8 cellular contexts compared by ENCODE assay signal in genomic region chr12:9869307-9870161, GRCh38. TPM values are rescaled to one million over a fixed set of nuclear protein-coding genes. Genes with fewer than 3 reads are reported as not detected.
A peak's percentile ranks its signal among the peaks of the same experiment; 100 is the strongest.
DNase-seq lines count a peak whose midpoint lies in the region; ATAC-seq and TF ChIP-seq lines count a peak whose summit lies in the region.

Gene CLEC2B, minus strand, starts transcription at chr12:9869354.

- H3K9ac ChIP-seq in SK-N-SH, result no peak within 1 kb of the TSS

- peak within 1 kb of the TSS; percentile 31; the same call in 1 of the 2 replicates for H2AFZ ChIP-seq in SK-N-SH (ENCODE audit: low read depth)

- ATAC-seq in SK-N-SH treated with all-trans-retinoic acid at 6 μM for 48 hours, result no peak
- ATAC-seq in HG03558 (IDR thresholded peaks at IDR 0.05; ENCODE audit: extremely low read depth, unreplicated experiment), result peak; percentile 38
- peak; percentile 63 for ATAC-seq in activated B cell treated with CpG ODN at 0.5 μM for 24 hours (ENCODE audit: low read depth)

- no peak for TF ChIP-seq EP300 in SK-N-SH (IDR thresholded peaks at IDR 0.05; ENCODE audit: borderline replicate concordance in 1 of 2, low read depth in 1 of 2, low read length in 1 of 2)

- H3K27me3 Mint-ChIP-seq in activated B cell treated with CpG ODN at 0.5 μM for 24 hours, result peaks cover 2% of the 10 kb centered on the region
- peaks cover 3% of the 10 kb centered on the region for H3K27me3 Mint-ChIP-seq in osteocyte (ENCODE audit: unreplicated experiment)

- DNase-seq in SK-N-SH (no peak), activated B cell treated with CpG ODN at 0.5 μM for 24 hours (no peak), fibroblast of gingiva (ENCODE audit: low read depth) (peak; percentile 89), osteocyte (ENCODE audit: extremely low spot score, unreplicated experiment) (no peak), islet precursor cell (no peak), NCI-H82 treated with DMSO at 0.1 percent for 48 hours (lab: John Stamatoyannopoulos, UW; ENCODE audit: unreplicated experiment) (no peak)

- H3K4me3 Mint-ChIP-seq in activated B cell treated with CpG ODN at 0.5 μM for 24 hours, result peak within 1 kb of the TSS; percentile 95
- H3K4me3 Mint-ChIP-seq in osteocyte (ENCODE audit: unreplicated experiment), result peak within 1 kb of the TSS; percentile 36

- no peaks in the 10 kb centered on the region for H3K9me3 Mint-ChIP-seq in activated B cell treated with CpG ODN at 0.5 μM for 24 hours
- no peaks in the 10 kb centered on the region for H3K9me3 Mint-ChIP-seq in osteocyte (ENCODE audit: unreplicated experiment)

- peak within 1 kb of the TSS; percentile 98 for H3K27ac Mint-ChIP-seq in activated B cell treated with CpG ODN at 0.5 μM for 24 hours
- no peak within 1 kb of the TSS for H3K27ac Mint-ChIP-seq in osteocyte (ENCODE audit: unreplicated experiment)

- H3K4me1 ChIP-seq in SK-N-SH (ENCODE audit: control insufficient read depth in 1 of 2, insufficient read depth in 2 of 2, low read depth in 1 of 2, low read length in 1 of 2), result no peaks in the 10 kb centered on the region

- H3K36me3 Mint-ChIP-seq in activated B cell treated with CpG ODN at 0.5 μM for 24 hours (ENCODE audit: low read depth), result peaks cover 13% of the 10 kb centered on the region
- no peaks in the 10 kb centered on the region for H3K36me3 Mint-ChIP-seq in osteocyte (ENCODE audit: unreplicated experiment)

- peaks cover 37% of the 10 kb centered on the region for H3K4me1 Mint-ChIP-seq in activated B cell treated with CpG ODN at 0.5 μM for 24 hours
- peaks cover 4% of the 10 kb centered on the region for H3K4me1 Mint-ChIP-seq in osteocyte (ENCODE audit: unreplicated experiment)

- no peaks in the 10 kb centered on the region for H3K36me3 ChIP-seq in SK-N-SH (replicated peaks in 1 of 2; ENCODE audit: control insufficient read depth in 1 of 2, insufficient read depth in 2 of 2, low read length in 1 of 2)

- no peak for TF ChIP-seq CTCF in SK-N-SH (IDR thresholded peaks at IDR 0.05)
- TF ChIP-seq CTCF in activated B cell treated with CpG ODN at 0.5 μM for 24 hours (IDR thresholded peaks at IDR 0.05), result no peak
- no peak for TF ChIP-seq CTCF in osteocyte (IDR thresholded peaks at IDR 0.05)

- no peak for TF ChIP-seq RAD21 in SK-N-SH (IDR thresholded peaks at IDR 0.05; ENCODE audit: low read length)

- peak within 1 kb of the TSS; percentile 64 for H3K4me2 ChIP-seq in SK-N-SH

- no peaks in the 10 kb centered on the region for H3K9me2 ChIP-seq in SK-N-SH

- H3K4me3 ChIP-seq in SK-N-SH (ENCODE audit: low read depth in 2 of 2, low read length in 1 of 2), result peak within 1 kb of the TSS; percentile 37 to 38

- no peaks in the 10 kb centered on the region for H3K79me2 ChIP-seq in SK-N-SH (ENCODE audit: insufficient read depth)

- H3K27me3 ChIP-seq in SK-N-SH (ENCODE audit: insufficient read depth), result no peaks in the 10 kb centered on the region; the same call in 1 of the 2 replicates

- 3% methylated on average over 11 of the region's 11 CpGs for WGBS in SK-N-SH (ENCODE audit: low lambda C conversion rate)

- intact Hi-C loops in activated B cell treated with CpG ODN at 0.5 μM for 24 hours (cut with micrococcal nuclease), result loop anchor here (2.0 to 5.0 kb wide), 7 partner anchors 57 to 743 kb away; partner anchors contain the start of genes CD69 and MAGOHB

- H3K27ac ChIP-seq in SK-N-SH (ENCODE audit: low read depth in 2 of 2, low read length in 1 of 2), result no peak within 1 kb of the TSS

- no peaks in the 10 kb centered on the region for H3K9me3 ChIP-seq in SK-N-SH

- no peaks in the 10 kb centered on the region for H3F3A ChIP-seq in SK-N-SH (replicated peaks; ENCODE audit: insufficient read depth)

- CTCF ChIA-PET in SK-N-SH (lab: Yijun Ruan, JAX), result interaction anchor here (1.0 kb wide), 1 partner anchor 119 kb away, joined by 3 read pairs; no protein-coding TSS in a partner anchor
- CTCF ChIA-PET in activated B cell treated with CpG ODN at 0.5 μM for 24 hours (lab: Charles Lee), result interaction anchor here (1.3 to 2.0 kb wide), 2 partner anchors 55 to 120 kb away, joined by 5 read pairs; no protein-coding TSS in a partner anchor

- no peaks in the 10 kb centered on the region for H4K20me1 ChIP-seq in SK-N-SH (ENCODE audit: insufficient read depth)

- POLR2A ChIA-PET in SK-N-SH (lab: Yijun Ruan, JAX) (no interaction called here), activated B cell treated with CpG ODN at 0.5 μM for 24 hours (lab: Charles Lee) (interaction anchor here (1.0 to 3.9 kb wide), 3 partner anchors 111 to 495 kb away, joined by 4 to 16 read pairs (median 8); partner anchors contain the start of gene CLEC2D)

TF ChIP-seq in SK-N-SH, 30 proteins besides CTCF, POLR2A, EP300 and RAD21:
- TF ChIP-seq USF2 (IDR thresholded peaks at IDR 0.05; ENCODE audit: borderline replicate concordance, low read depth, low read length) (no peak), RFX5 (IDR thresholded peaks at IDR 0.05; ENCODE audit: low read length) (no peak), SMC3 (IDR thresholded peaks at IDR 0.05; ENCODE audit: low read depth, low read length) (no peak), CHD2 (IDR thresholded peaks at IDR 0.05; ENCODE audit: low read length, partially characterized antibody) (no peak), RXRA (IDR thresholded peaks at IDR 0.05; ENCODE audit: borderline replicate concordance, low read depth) (no peak), POLR2AphosphoS5 (IDR thresholded peaks at IDR 0.05; ENCODE audit: low read depth, low read length) (no peak), SIN3A (IDR thresholded peaks at IDR 0.05; ENCODE audit: borderline replicate concordance, low read depth, low read length) (no peak), FOXM1 (IDR thresholded peaks at IDR 0.05; ENCODE audit: low read depth) (no peak), MXI1 (IDR thresholded peaks at IDR 0.05; ENCODE audit: low read depth, low read length) (no peak), EZH2phosphoT487 (IDR thresholded peaks at IDR 0.05; ENCODE audit: borderline replicate concordance, low read depth) (no peak), IRF3 (IDR thresholded peaks at IDR 0.05; ENCODE audit: low read depth, low read length) (no peak), TCF12 (IDR thresholded peaks at IDR 0.05) (no peak), ELF1 (IDR thresholded peaks at IDR 0.05) (no peak)

TF ChIP-seq in SK-N-SH treated with all-trans-retinoic acid at 6 μM for 48 hours, 23 proteins besides CTCF, POLR2A, EP300 and RAD21:
- TF ChIP-seq TCF4 (CRISPR knock-in tag; IDR thresholded peaks at IDR 0.05; ENCODE audit: borderline replicate concordance), result no peak
- TF ChIP-seq ISL1 (CRISPR knock-in tag; IDR thresholded peaks at IDR 0.05), result no peak
TF ChIP-seq in SK-N-SH treated with all-trans-retinoic acid at 6 μM for 48 hours: peak in this region for 0.

RNA-seq across cellular contexts. Expression of gene CLEC2B, which starts in this region (rescaled TPM):
- polyA plus RNA-seq in SK-N-SH (2012; rRNA removed), result not detected in 2 replicates
- not detected in 2 replicates for polyA plus RNA-seq in SK-N-SH (2012; cell fraction: cytosol; rRNA removed)
- not detected in 2 replicates for polyA plus RNA-seq in SK-N-SH (2012; cell fraction: nucleus; rRNA removed)
- total RNA-seq in activated B cell treated with CpG ODN at 0.5 μM for 24 hours (18.4 and 19.1 TPM in 2 replicates), osteocyte (not detected in 2 replicates)

Comparison
In these comparisons a context has a peak if more than half of its experiments do, and no peak if none do; other contexts are left out.
1. RNA of gene CLEC2B (total RNA-seq): 18.4 to 19.1 TPM in activated B cell treated with CpG ODN at 0.5 μM for 24 hours; not detected in osteocyte; every median in the first group is over 10 times any median in the second.